In genomic region chr10:23067939-23068775, GRCh38 we compare ENCODE assay signal across 8 cellular contexts. TPM values are rescaled to one million over a fixed set of nuclear protein-coding genes. Genes with fewer than 3 reads are reported as not detected.
DNase-seq lines count a peak whose midpoint lies in the region; TF ChIP-seq lines count a peak whose summit lies in the region.

No MANE protein-coding gene starts in this region.

- no peak overlapping the region for H2AFZ ChIP-seq in Karpas-422 (ENCODE audit: low read length)
- H2AFZ ChIP-seq in osteoblast (ENCODE audit: low read length): peak overlapping the region; percentile 68

- H3K9me3 Mint-ChIP-seq in activated T-helper 2 cell treated with anti-CD3 and anti-CD28 coated beads, Interferon-gamma antibody, Interleukin-2, Interleukin-4, amounts not matched to agents 10 μg/mL and 5 μg/mL and 100 μg/mL, durations not matched to agents 14 hours and 24 hours and 36 hours: no peaks in the 10 kb centered on the region

- H3K9me2 ChIP-seq in Karpas-422 (replicated peaks; ENCODE audit: insufficient read depth, low read length): no peaks in the 10 kb centered on the region

- H3K4me1 Mint-ChIP-seq in activated T-helper 2 cell treated with anti-CD3 and anti-CD28 coated beads, Interferon-gamma antibody, Interleukin-2, Interleukin-4, amounts not matched to agents 10 μg/mL and 5 μg/mL and 100 μg/mL, durations not matched to agents 14 hours and 24 hours and 36 hours (ENCODE audit: low read depth): peaks cover 2% of the 10 kb centered on the region

- peaks cover 3% of the 10 kb centered on the region for H3K27me3 Mint-ChIP-seq in activated T-helper 2 cell treated with anti-CD3 and anti-CD28 coated beads, Interferon-gamma antibody, Interleukin-2, Interleukin-4, amounts not matched to agents 10 μg/mL and 5 μg/mL and 100 μg/mL, durations not matched to agents 14 hours and 24 hours and 36 hours (ENCODE audit: low read depth)

- DNase-seq in AG09319 (ENCODE audit: extremely low read depth, low read depth): peak; percentile 44
- DNase-seq in GM19238 (ENCODE audit: insufficient read length, low spot score): peak; percentile 44
- DNase-seq in Karpas-422: peak; percentile 88
- DNase-seq in RPMI8226: peak; percentile 74
- peak; percentile 24 for DNase-seq in activated T-helper 2 cell treated with anti-CD3 and anti-CD28 coated beads, Interferon-gamma antibody, Interleukin-2, Interleukin-4, amounts not matched to agents 10 μg/mL and 5 μg/mL and 100 μg/mL, durations not matched to agents 14 hours and 24 hours and 36 hours (ENCODE audit: low spot score)
- peak; percentile 51 for DNase-seq in foreskin melanocyte
- DNase-seq in osteoblast (ENCODE audit: insufficient read length, low spot score, missing footprints): peak; percentile 90
- DNase-seq in tibial artery: peak; percentile 77 to 80

- H3K27ac ChIP-seq in Karpas-422 (ENCODE audit: low read length) (no peak overlapping the region), osteoblast (ENCODE audit: low read depth, low read length) (no peak overlapping the region), tibial artery (no peak overlapping the region)

- no peak overlapping the region for H3K9ac ChIP-seq in Karpas-422 (ENCODE audit: low read length)

- H3K4me3 Mint-ChIP-seq in activated T-helper 2 cell treated with anti-CD3 and anti-CD28 coated beads, Interferon-gamma antibody, Interleukin-2, Interleukin-4, amounts not matched to agents 10 μg/mL and 5 μg/mL and 100 μg/mL, durations not matched to agents 14 hours and 24 hours and 36 hours (ENCODE audit: low read depth): no peak overlapping the region

- TF ChIP-seq CTCF in AG09319 (IDR thresholded peaks at IDR 0.05; ENCODE audit: low read depth, low read length): peak; percentile 90
- TF ChIP-seq CTCF in osteoblast (IDR thresholded peaks at IDR 0.05; ENCODE audit: extremely low read depth, low read depth, low read length): peak; percentile 88
- TF ChIP-seq CTCF in tibial artery (IDR thresholded peaks at IDR 0.05): peak; percentile 64 to 86

- no peak overlapping the region for H3K27ac Mint-ChIP-seq in activated T-helper 2 cell treated with anti-CD3 and anti-CD28 coated beads, Interferon-gamma antibody, Interleukin-2, Interleukin-4, amounts not matched to agents 10 μg/mL and 5 μg/mL and 100 μg/mL, durations not matched to agents 14 hours and 24 hours and 36 hours

- no peaks in the 10 kb centered on the region for H3K79me2 ChIP-seq in Karpas-422 (ENCODE audit: low read length)
- no peaks in the 10 kb centered on the region for H3K79me2 ChIP-seq in osteoblast (ENCODE audit: insufficient read depth, low read length)

- no peak overlapping the region for H3K4me2 ChIP-seq in Karpas-422 (ENCODE audit: low read depth, low read length, poor library complexity, severe bottlenecking)
- no peak overlapping the region for H3K4me2 ChIP-seq in osteoblast (ENCODE audit: insufficient read depth, low read length)

- H3K4me1 ChIP-seq in Karpas-422 (ENCODE audit: low read length) (no peaks in the 10 kb centered on the region), osteoblast (ENCODE audit: insufficient read depth, low read length) (peaks cover 10% of the 10 kb centered on the region), tibial artery (peaks cover 0 to 17% (median 14%) of the 10 kb centered on the region in 4 donors)

- H3K4me3 ChIP-seq in Karpas-422 (ENCODE audit: low read length): no peak overlapping the region
- no peak overlapping the region for H3K4me3 ChIP-seq in osteoblast (ENCODE audit: insufficient read depth, low read length)
- H3K4me3 ChIP-seq in tibial artery: no peak overlapping the region

- intact Hi-C loops in activated T-helper 2 cell treated with anti-CD3 and anti-CD28 coated beads, Interferon-gamma antibody, Interleukin-2, Interleukin-4, amounts not matched to agents 10 μg/mL and 5 μg/mL and 100 μg/mL, durations not matched to agents 14 hours and 24 hours and 36 hours (cut with micrococcal nuclease): loop anchor here (1.0 to 10.0 kb wide), 2 partner anchors 493 to 1075 kb away; no protein-coding TSS in a partner anchor
- intact Hi-C loops in tibial artery (cut with DNase I; ENCODE audit: low total_unique reads): loop anchor here (5.0 to 10.0 kb wide), 2 partner anchors 73 to 1076 kb away; no protein-coding TSS in a partner anchor

- H4K20me1 ChIP-seq in Karpas-422 (ENCODE audit: insufficient read depth, low read depth, low read length): 0 out of 2 replicates have a peak, but pooled peaks cover 3% of the 10 kb centered on the region
- no peaks in the 10 kb centered on the region for H4K20me1 ChIP-seq in osteoblast (ENCODE audit: insufficient read depth, low read length)

- no peaks in the 10 kb centered on the region for H3K36me3 ChIP-seq in Karpas-422 (ENCODE audit: insufficient read depth, low read length)
- no peaks in the 10 kb centered on the region for H3K36me3 ChIP-seq in osteoblast (ENCODE audit: insufficient read depth, low read length)
- H3K36me3 ChIP-seq in tibial artery: no peaks in the 10 kb centered on the region

- no peaks in the 10 kb centered on the region for H3K9me3 ChIP-seq in Karpas-422 (ENCODE audit: low read length)
- H3K9me3 ChIP-seq in osteoblast (ENCODE audit: low read depth, low read length): no peaks in the 10 kb centered on the region
- H3K9me3 ChIP-seq in tibial artery: no peaks in the 10 kb centered on the region

- no peaks in the 10 kb centered on the region for H3K36me3 Mint-ChIP-seq in activated T-helper 2 cell treated with anti-CD3 and anti-CD28 coated beads, Interferon-gamma antibody, Interleukin-2, Interleukin-4, amounts not matched to agents 10 μg/mL and 5 μg/mL and 100 μg/mL, durations not matched to agents 14 hours and 24 hours and 36 hours (ENCODE audit: low read depth)

- H3K27me3 ChIP-seq in Karpas-422 (ENCODE audit: low read length) (no peaks in the 10 kb centered on the region), osteoblast (ENCODE audit: insufficient read depth, low read length) (peaks cover 4% of the 10 kb centered on the region), tibial artery (no peaks in the 10 kb centered on the region)

RNA-seq across cellular contexts. Expression of gene MSRB2, which starts 27.2 kb away (rescaled TPM):
- 9.7 and 12.3 TPM in 2 replicates for total RNA-seq in Karpas-422 (2014; rRNA removed; shearing (Covaris generic); ENCODE audit: low replicate concordance)
- 4.0 and 4.4 TPM in 2 replicates for total RNA-seq in activated T-helper 2 cell treated with anti-CD3 and anti-CD28 coated beads, Interferon-gamma antibody, Interleukin-2, Interleukin-4, amounts not matched to agents 10 μg/mL and 5 μg/mL and 100 μg/mL, durations not matched to agents 14 hours and 24 hours and 36 hours
- total RNA-seq in osteoblast: 6.9 and 10.6 TPM in 2 replicates

Comparison
In these comparisons a context has a peak if more than half of its experiments do, and no peak if none do; other contexts are left out.
1. DNase-seq: peak in every context shown above with its lines; median percentile 90 in osteoblast; 88 in Karpas-422; 78 in tibial artery; 74 in RPMI8226; 51 in foreskin melanocyte; 44 in AG09319; 44 in GM19238; 24 in activated T-helper 2 cell treated with anti-CD3 and anti-CD28 coated beads, Interferon-gamma antibody, Interleukin-2, Interleukin-4, amounts not matched to agents 10 μg/mL and 5 μg/mL and 100 μg/mL, durations not matched to agents 14 hours and 24 hours and 36 hours.